Comparison of ENCODE assay signal across 20 cellular contexts in the genomic region with DNA sequence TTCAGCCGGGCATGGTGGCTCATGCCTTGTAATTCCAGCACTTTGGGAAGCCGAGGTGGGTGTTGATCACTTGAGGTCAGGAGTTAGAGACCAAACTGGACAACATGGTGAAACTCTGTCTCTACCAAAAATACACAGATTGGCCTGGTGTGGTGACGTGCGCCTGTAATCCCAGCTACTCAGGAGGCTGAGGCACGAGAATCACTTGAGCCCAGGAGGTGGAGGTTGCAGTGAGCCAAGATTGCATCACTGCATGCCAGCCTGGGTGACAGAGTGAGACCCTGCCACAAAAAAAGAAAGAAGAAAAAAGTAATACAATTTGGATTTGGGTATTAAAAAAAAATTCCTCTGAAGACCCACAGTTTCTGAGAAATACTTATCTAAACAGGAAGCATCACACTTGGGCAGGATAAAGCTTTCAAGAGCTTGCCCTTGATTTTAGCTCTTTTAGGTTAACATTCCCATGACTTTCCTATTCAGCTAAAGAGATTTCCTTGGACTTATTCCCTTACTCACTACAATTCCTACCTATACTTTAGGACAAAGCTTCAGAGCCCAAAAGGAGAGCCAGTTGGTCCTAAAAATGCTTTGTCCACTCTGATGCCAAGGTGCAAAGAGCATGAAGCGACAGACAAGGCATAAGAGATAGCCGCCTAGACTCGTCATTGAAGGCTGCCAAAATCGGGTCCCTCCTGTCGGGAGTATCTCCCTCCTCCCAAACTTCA. TPM values are rescaled to one million over a fixed set of nuclear protein-coding genes. Genes with fewer than 3 reads are reported as not detected.
DNase-seq lines count a peak whose midpoint lies in the region; ATAC-seq, FAIRE-seq and TF ChIP-seq lines count a peak whose summit lies in the region.
"Had no signal": no experiment of that assay in that cellular context is flagged by ENCODE, and none has a peak within 500 bp of the region (broad histone marks: within the 10 kb centered on the region; RNA-seq: fewer than 3 reads in every experiment).

No MANE protein-coding gene starts in this region.

- no peak for TF ChIP-seq CTCF in D721Med (IDR thresholded peaks at IDR 0.05; ENCODE audit: insufficient read depth, missing control alignments)
- no peak for TF ChIP-seq CTCF in fibroblast of pulmonary artery (IDR thresholded peaks at IDR 0.05; ENCODE audit: low read length, missing control alignments)

- H3K4me1 Mint-ChIP-seq in T-cell = peaks cover 6 to 13% (median 8%) of the 10 kb centered on the region in 3 donors

- DNase-seq in D721Med (ENCODE audit: insufficient read length, low spot score) (no peak), NCI-H69 (lab: John Stamatoyannopoulos, UW) (peak; percentile 37), fibroblast of pulmonary artery (ENCODE audit: low read depth) (no peak), T-cell (no peak), NOMO-1 treated with DMSO at 0.1 percent for 48 hours (lab: John Stamatoyannopoulos, UW; ENCODE audit: unreplicated experiment) (no peak)
- DNase-seq: activated gamma-delta T cell treated with Interleukin-2 at 50 U/mL for 16 hours, aorta, DND-41, foreskin keratinocyte, GOT3, Karpas-422, left cardiac atrium, psoas muscle, SHP77, T-helper 17 cell had no signal

- no peaks in the 10 kb centered on the region for H3K27me3 ChIP-seq in neuron (ENCODE audit: insufficient read depth, low read length)

- peaks cover 17% of the 10 kb centered on the region for H3K4me1 ChIP-seq in neuron (ENCODE audit: insufficient read depth, low read length)
- H3K4me1 ChIP-seq: foreskin keratinocyte, psoas muscle had no signal

- H3K27me3 Mint-ChIP-seq in T-cell = peaks cover 52 to 55% of the 10 kb centered on the region in 2 donors

- no peak overlapping the region for H2AFZ ChIP-seq in neuron (ENCODE audit: low read depth, low read length)

- H3K4me3 Mint-ChIP-seq in T-cell = peak overlapping the region in 1 of 3 donors; percentile 59

- peak overlapping the region; percentile 55 for H3K4me3 ChIP-seq in fibroblast of pulmonary artery (replicated peaks; ENCODE audit: low read depth, low read length)
- H3K4me3 ChIP-seq in neuron (ENCODE audit: low read length) = peak overlapping the region; percentile 83
- H3K4me3 ChIP-seq: psoas muscle had no signal

- no peaks in the 10 kb centered on the region for H3K36me3 ChIP-seq in neuron (ENCODE audit: insufficient read depth, low read length)
- H3K36me3 ChIP-seq: tibial nerve had no signal

- H3K36me3 Mint-ChIP-seq in T-cell = no peaks in the 10 kb centered on the region
- H3K36me3 Mint-ChIP-seq: stimulated activated memory B cell treated with anti-CD40 and anti-IgM and Interleukin-4, amounts not matched to agents 10 μg/mL and 1 μg/mL and 100 μg/mL, for 72 hours had no signal

- no peaks in the 10 kb centered on the region for H3K9me3 ChIP-seq in neuron (ENCODE audit: low read length)
- H3K9me3 ChIP-seq: psoas muscle had no signal

- ATAC-seq in T-cell (replicated peaks in 1 of 4) = no peak
- ATAC-seq in GM18907 (IDR thresholded peaks at IDR 0.05; ENCODE audit: unreplicated experiment) = no peak
- ATAC-seq: foreskin keratinocyte; psoas muscle; stimulated activated memory B cell treated with anti-CD40 and anti-IgM and Interleukin-4, amounts not matched to agents 10 μg/mL and 1 μg/mL and 100 μg/mL, for 72 hours; T-helper 17 cell had no signal

- POLR2A ChIA-PET in T-cell (lab: Charles Lee) = no interaction called here

- CTCF ChIA-PET in T-cell (lab: Charles Lee) = no interaction called here

- no peak overlapping the region for H3K27ac Mint-ChIP-seq in T-cell
- H3K27ac Mint-ChIP-seq: stimulated activated memory B cell treated with anti-CD40 and anti-IgM and Interleukin-4, amounts not matched to agents 10 μg/mL and 1 μg/mL and 100 μg/mL, for 72 hours; T-helper 17 cell had no signal

- peak; percentile 6 for FAIRE-seq in D721Med (lab: Jason Lieb, UNC)
- FAIRE-seq: endothelial cell of umbilical vein had no signal

- H3K9me3 Mint-ChIP-seq in T-cell = no peaks in the 10 kb centered on the region

RNA-seq across cellular contexts. Expression of gene ELOVL2, which starts 1.9 kb away (rescaled TPM):
- total RNA-seq in T-cell = under 1 TPM in 2 of 5 donors, not detected in 3; 0.06 to 0.12 TPM
- total RNA-seq: endothelial cell of umbilical vein, T-helper 17 cell had no signal

RNA-seq across cellular contexts. Expression of gene SMIM13, which starts 51.4 kb away (rescaled TPM):
- 1 to 10 TPM; 3.6 to 8.0 (median 5.3) TPM for total RNA-seq in T-cell
